Comparison of ENCODE assay signal across 36 cellular contexts in genomic region chr20:49171928-49172327, GRCh38. TPM values are rescaled to one million over a fixed set of nuclear protein-coding genes. Genes with fewer than 3 reads are reported as not detected.
DNase-seq lines count a peak whose midpoint lies in the region; ATAC-seq, FAIRE-seq and TF ChIP-seq lines count a peak whose summit lies in the region.
"Had no signal": no experiment of that assay in that cellular context is flagged by ENCODE, and none has a peak within 500 bp of the region (broad histone marks: within the 10 kb centered on the region; RNA-seq: fewer than 3 reads in every experiment).

No MANE protein-coding gene starts in this region.

- no peak overlapping the region for H3K27ac ChIP-seq in heart left ventricle
- no peak overlapping the region for H3K27ac ChIP-seq in K562 (ENCODE audit: extremely low read depth, low read depth, low read length)
- H3K27ac ChIP-seq in foreskin keratinocyte, result no peak overlapping the region
- H3K27ac ChIP-seq: BLaER1, breast epithelium, coronary artery, esophagus squamous epithelium, gastrocnemius medialis, KMS-11, left ventricle myocardium inferior, transverse colon had no signal

- no TSS peak for BruUV-seq in K562 (replicated peaks; lab: Mats Ljungman, UMichigan)

- H3K9me3 ChIP-seq in heart left ventricle (no peaks in the 10 kb centered on the region), K562 (replicated peaks; ENCODE audit: control insufficient read depth, insufficient read depth, low read depth, low read length) (no peaks in the 10 kb centered on the region)
- H3K9me3 ChIP-seq: BLaER1, breast epithelium, esophagus squamous epithelium, gastrocnemius medialis, left ventricle myocardium inferior, transverse colon had no signal

- H3K36me3 ChIP-seq in heart left ventricle (peaks cover 0 to 37% (median 7%) of the 10 kb centered on the region in 9 donors), K562 (ENCODE audit: control insufficient read depth, insufficient read depth, low read length) (peaks cover 46% of the 10 kb centered on the region)
- H3K36me3 ChIP-seq: breast epithelium, gastrocnemius medialis, left ventricle myocardium inferior, transverse colon had no signal

- H3K9me3 Mint-ChIP-seq in natural killer cell, result no peaks in the 10 kb centered on the region
- H3K9me3 Mint-ChIP-seq: activated naive CD4-positive, alpha-beta T cell treated with anti-CD3 and anti-CD28 coated beads, Interleukin-2, amount 50 U/mL, for 24 hours; activated T-helper 1 cell treated with anti-CD3 and anti-CD28 coated beads, Interleukin-12 subunit alpha, Interleukin-12 subunit beta, Interleukin-2, Interleukin-4 antibody, amounts not matched to agents 30 ng/mL and 10 ng/mL and 1 ng/mL, durations not matched to agents 14 hours and 24 hours and 36 hours; endodermal cell; naive B cell; stimulated activated naive CD8-positive, alpha-beta T cell treated with anti-CD3 and anti-CD28 coated beads, Interleukin-15, amount 100 ng/mL, for 72 hours; WTC11 had no signal

- peak overlapping the region; percentile 10 to 29 for H3K27ac Mint-ChIP-seq in natural killer cell
- H3K27ac Mint-ChIP-seq: endodermal cell, WTC11 had no signal

- H3K27me3 Mint-ChIP-seq in natural killer cell (ENCODE audit: low read depth in 2 of 2), result no peaks in the 10 kb centered on the region
- H3K27me3 Mint-ChIP-seq: activated naive CD4-positive, alpha-beta T cell treated with anti-CD3 and anti-CD28 coated beads, Interleukin-2, amount 50 U/mL, for 24 hours; naive B cell; stimulated activated naive CD8-positive, alpha-beta T cell treated with anti-CD3 and anti-CD28 coated beads, Interleukin-15, amount 100 ng/mL, for 72 hours had no signal

- H2AFZ ChIP-seq in K562 (ENCODE audit: low read depth, low read length), result no peak overlapping the region

- FAIRE-seq in K562 (lab: Jason Lieb, UNC), result no peak
- no peak for FAIRE-seq in D721Med (lab: Jason Lieb, UNC)
- FAIRE-seq: GM18507 had no signal

- H3K36me3 Mint-ChIP-seq in natural killer cell, result no peaks in the 10 kb centered on the region

- H3K4me2 ChIP-seq in K562 (ENCODE audit: insufficient read depth, low read length), result no peak overlapping the region
- H3K4me2 ChIP-seq: BLaER1, KMS-11 had no signal

- TF ChIP-seq CTCF in heart left ventricle (IDR thresholded peaks at IDR 0.05) (no peak), K562 (IDR thresholded peaks at IDR 0.05 in 2 of 3, conservative IDR thresholded peaks at IDR 0.05 in 1 of 3; ENCODE audit: insufficient read depth in 2 of 3, low read depth in 1 of 3, low read length in 3 of 3) (no peak), natural killer cell (IDR thresholded peaks at IDR 0.05) (no peak), D721Med (IDR thresholded peaks at IDR 0.05; ENCODE audit: insufficient read depth, missing control alignments) (no peak), foreskin keratinocyte (conservative IDR thresholded peaks at IDR 0.05) (no peak)

- H3K4me1 Mint-ChIP-seq in natural killer cell, result peaks cover 23 to 25% of the 10 kb centered on the region in 2 donors
- H3K4me1 Mint-ChIP-seq: endodermal cell had no signal

- in situ Hi-C loops in K562 (cut with MboI), result no loop called here

- CTCF ChIA-PET in K562 (lab: Yijun Ruan, JAX; ENCODE audit: low intra/inter-chr PET ratio), result no interaction called here

- no peaks in the 10 kb centered on the region for H3K9me1 ChIP-seq in K562 (ENCODE audit: control insufficient read depth, insufficient read depth, low read length)

- ATAC-seq in left cardiac atrium (no peak), heart left ventricle (no peak), K562 (no peak), natural killer cell (no peak), foreskin keratinocyte (no peak)
- ATAC-seq: gastrocnemius medialis; Panc1; stimulated activated naive CD8-positive, alpha-beta T cell treated with anti-CD3 and anti-CD28 coated beads, Interleukin-15, amount 100 ng/mL, for 72 hours; WTC11 had no signal

- H3K4me1 ChIP-seq in heart left ventricle (peaks cover 4 to 34% (median 20%) of the 10 kb centered on the region in 12 donors), K562 (replicated peaks in 1 of 2; ENCODE audit: control insufficient read depth in 2 of 2, insufficient read depth in 2 of 2, low read length in 2 of 2) (no peaks in the 10 kb centered on the region), foreskin keratinocyte (no peaks in the 10 kb centered on the region)
- H3K4me1 ChIP-seq: breast epithelium had no signal

- intact Hi-C loops in left cardiac atrium (cut with DNase I), result no loop called here
- intact Hi-C loops in heart left ventricle (cut with DNase I), result no loop called here
- intact Hi-C loops in K562 (cut with micrococcal nuclease), result no loop called here
- intact Hi-C loops in natural killer cell (cut with micrococcal nuclease), result no loop called here

- no peak for TF ChIP-seq RAD21 in K562 (CRISPR knock-in tag; conservative IDR thresholded peaks at IDR 0.05 in 1 of 2, IDR thresholded peaks at IDR 0.05 in 1 of 2)

- H3K27me3 ChIP-seq in heart left ventricle (no peaks in the 10 kb centered on the region), K562 (ENCODE audit: control insufficient read depth in 2 of 2, insufficient read depth in 2 of 2, low read length in 2 of 2) (no peaks in the 10 kb centered on the region), foreskin keratinocyte (no peaks in the 10 kb centered on the region)
- H3K27me3 ChIP-seq: BLaER1, breast epithelium, esophagus squamous epithelium, gastrocnemius medialis, transverse colon had no signal

- H3K4me3 ChIP-seq in heart left ventricle (no peak overlapping the region), K562 (no peak overlapping the region)
- H3K4me3 ChIP-seq: BLaER1, breast epithelium, coronary artery, esophagus squamous epithelium, gastrocnemius medialis, left ventricle myocardium inferior, transverse colon had no signal

- H4K20me1 ChIP-seq in K562 (replicated peaks; ENCODE audit: control insufficient read depth, insufficient read depth, low read length), result 0 out of 2 replicates have a peak, but pooled peaks cover 3% of the 10 kb centered on the region

- DNase-seq in left cardiac atrium (peak; percentile 29), heart left ventricle (no peak), K562 (ENCODE audit: extremely low read depth in 1 of 4, low spot score in 3 of 4) (peak in 1 of 4 experiments; percentile 20), natural killer cell (no peak), D721Med (ENCODE audit: insufficient read length, low spot score) (no peak), NCI-H1694 (lab: John Stamatoyannopoulos, UW) (no peak), foreskin keratinocyte (no peak), DMS153 (lab: John Stamatoyannopoulos, UW) (no peak)
- DNase-seq: ACHN; activated CD4-positive, alpha-beta T cell treated with anti-CD3 and anti-CD28 coated beads, Interleukin-2, amount 50 U/mL, for 1 hour; COR-L47; DND-41; endodermal cell; esophagus squamous epithelium; gastrocnemius medialis; left ventricle myocardium inferior; MM.1S; naive B cell; NCI-H1417; NCI-H2081; NCI-H510A; occipital lobe; SHP77; stimulated activated naive CD8-positive, alpha-beta T cell treated with anti-CD3 and anti-CD28 coated beads, Interleukin-15, amount 100 ng/mL, for 72 hours; SW 1271; T1000; transverse colon had no signal

- no peak overlapping the region for H3K9ac ChIP-seq in K562 (ENCODE audit: insufficient read depth in 1 of 2, low read depth in 2 of 2, low read length in 2 of 2)
- H3K9ac ChIP-seq: BLaER1, KMS-11 had no signal

- no peak overlapping the region for H3K4me3 Mint-ChIP-seq in natural killer cell
- H3K4me3 Mint-ChIP-seq: activated naive CD4-positive, alpha-beta T cell treated with anti-CD3 and anti-CD28 coated beads, Interleukin-2, amount 50 U/mL, for 24 hours; activated T-helper 1 cell treated with anti-CD3 and anti-CD28 coated beads, Interleukin-12 subunit alpha, Interleukin-12 subunit beta, Interleukin-2, Interleukin-4 antibody, amounts not matched to agents 30 ng/mL and 10 ng/mL and 1 ng/mL, durations not matched to agents 14 hours and 24 hours and 36 hours; endodermal cell; naive B cell; stimulated activated naive CD8-positive, alpha-beta T cell treated with anti-CD3 and anti-CD28 coated beads, Interleukin-15, amount 100 ng/mL, for 72 hours; WTC11 had no signal

- no peak for TF ChIP-seq EP300 in K562 (IDR thresholded peaks at IDR 0.05; ENCODE audit: low read length)

- TF ChIP-seq POLR2A in heart left ventricle (IDR thresholded peaks at IDR 0.05) (no peak), K562 (conservative IDR thresholded peaks at IDR 0.05) (no peak)

- POLR2A ChIA-PET in K562 (lab: Yijun Ruan, JAX), result no interaction called here

- peaks cover 82% of the 10 kb centered on the region for H3K79me2 ChIP-seq in K562 (ENCODE audit: control insufficient read depth, insufficient read depth, low read length)

RNA-seq across cellular contexts. Expression of gene STAU1, which starts 16.2 kb away (rescaled TPM):
- 10 to 100 TPM; 48.7 to 61.8 TPM for total RNA-seq in left cardiac atrium
- total RNA-seq in heart left ventricle, result 10 to 100 TPM; 56.7 to 95.4 (median 73.6) TPM
- polyA plus RNA-seq in heart left ventricle, result 10 to 100 TPM; 23.2 to 43.9 TPM
- total RNA-seq in K562 (2011; cell fraction: chromatin; rRNA removed; ENCODE audit: low replicate concordance), result 34.6 and 56.6 TPM in 2 replicates
- total RNA-seq in K562 (2011; cell fraction: nucleolus; rRNA removed), result 20.2 and 22.2 TPM in 2 replicates
- 32.0 and 38.2 TPM in 2 replicates for total RNA-seq in K562 (2011; cell fraction: nucleoplasm; rRNA removed)
- 42.2 and 45.8 TPM in 2 replicates for total RNA-seq in K562 (2014; rRNA removed)
- total RNA-seq in K562 (2014; rRNA removed; fragmentation: Illumina TruSeq; extraction: Trizol), result 47.2 and 47.5 TPM in 2 replicates
- total RNA-seq in K562 (2015; rRNA removed; fragmentation: Illumina TruSeq; extraction: Trizol), result 50.6 and 51.9 TPM in 2 replicates
- total RNA-seq in K562 (2021), result 86.5 and 92.0 TPM in 2 replicates
- polyA plus RNA-seq in K562 (2011; rRNA removed), result 51.2 and 57.0 TPM in 2 replicates
- 32.2 and 44.9 TPM in 2 replicates for polyA plus RNA-seq in K562 (2011; cell fraction: cytosol; rRNA removed)
- 25.1 and 25.6 TPM in 2 replicates for polyA plus RNA-seq in K562 (2011; cell fraction: nucleus; rRNA removed)
- 62.6 and 64.2 TPM in 2 replicates for polyA plus RNA-seq in K562 (2012)
- 90.7 and 106 TPM in 2 replicates for polyA plus RNA-seq in K562 (2014; fragmentation: Illumina TruSeq; extraction: Trizol)
- polyA plus RNA-seq in K562 (2014; fragmentation: Nextera tagmentation; extraction: Ambion mirVana), result 10 to 100 TPM; 18.0 to 18.1 TPM
- polyA plus RNA-seq in K562 (2014; rRNA removed), result 62.2 and 63.4 TPM in 2 replicates
- polyA minus RNA-seq in K562 (2011; rRNA and poly(A)+ RNA removed), result 51.0 and 55.1 TPM in 2 replicates
- polyA minus RNA-seq in K562 (2011; cell fraction: cytosol; rRNA and poly(A)+ RNA removed), result 45.9 and 47.1 TPM in 2 replicates
- 8.6 and 13.9 TPM in 2 replicates for polyA minus RNA-seq in K562 (2011; cell fraction: nucleus; rRNA and poly(A)+ RNA removed)
- total RNA-seq in natural killer cell, result 10 to 100 TPM; 47.3 to 54.9 (median 49.9) TPM
- 72.4 and 73.3 TPM in 2 replicates for total RNA-seq in foreskin keratinocyte
- polyA plus RNA-seq in foreskin keratinocyte, result 36.5 and 40.5 TPM in 2 replicates

RNA-seq across cellular contexts. Expression of gene DDX27, which starts 47.3 kb away (rescaled TPM):
- total RNA-seq in left cardiac atrium, result 10 to 100 TPM; 13.3 to 19.0 TPM
- 10 to 100 TPM; 12.0 to 18.3 (median 13.4) TPM for total RNA-seq in heart left ventricle
- polyA plus RNA-seq in heart left ventricle, result 10 to 100 TPM; 13.9 to 34.2 TPM
- total RNA-seq in K562 (2011; cell fraction: chromatin; rRNA removed; ENCODE audit: low replicate concordance), result 54.3 and 76.9 TPM in 2 replicates
- 35.1 and 46.4 TPM in 2 replicates for total RNA-seq in K562 (2011; cell fraction: nucleolus; rRNA removed)
- total RNA-seq in K562 (2011; cell fraction: nucleoplasm; rRNA removed), result 42.4 and 57.7 TPM in 2 replicates
- total RNA-seq in K562 (2014; rRNA removed), result 58.3 and 63.5 TPM in 2 replicates
- total RNA-seq in K562 (2014; rRNA removed; fragmentation: Illumina TruSeq; extraction: Trizol), result 55.6 and 61.1 TPM in 2 replicates
- total RNA-seq in K562 (2015; rRNA removed; fragmentation: Illumina TruSeq; extraction: Trizol), result 65.3 and 69.6 TPM in 2 replicates
- 50.9 and 57.0 TPM in 2 replicates for total RNA-seq in K562 (2021)
- 32.0 and 33.6 TPM in 2 replicates for polyA plus RNA-seq in K562 (2011; rRNA removed)
- polyA plus RNA-seq in K562 (2011; cell fraction: cytosol; rRNA removed), result 43.5 and 94.1 TPM in 2 replicates
- 41.4 and 57.1 TPM in 2 replicates for polyA plus RNA-seq in K562 (2011; cell fraction: nucleus; rRNA removed)
- polyA plus RNA-seq in K562 (2012), result 38.4 and 44.4 TPM in 2 replicates
- 77.0 and 79.3 TPM in 2 replicates for polyA plus RNA-seq in K562 (2014; fragmentation: Illumina TruSeq; extraction: Trizol)
- 10 to 100 TPM; 17.9 to 45.2 TPM for polyA plus RNA-seq in K562 (2014; fragmentation: Nextera tagmentation; extraction: Ambion mirVana)
- 57.1 and 63.2 TPM in 2 replicates for polyA plus RNA-seq in K562 (2014; rRNA removed)
- 23.1 and 30.6 TPM in 2 replicates for polyA minus RNA-seq in K562 (2011; rRNA and poly(A)+ RNA removed)
- polyA minus RNA-seq in K562 (2011; cell fraction: cytosol; rRNA and poly(A)+ RNA removed), result 23.5 and 33.1 TPM in 2 replicates
- polyA minus RNA-seq in K562 (2011; cell fraction: nucleus; rRNA and poly(A)+ RNA removed), result 19.5 and 22.4 TPM in 2 replicates
- 10 to 100 TPM; 71.5 to 91.3 (median 75.9) TPM for total RNA-seq in natural killer cell
- 47.2 and 51.5 TPM in 2 replicates for total RNA-seq in foreskin keratinocyte
- polyA plus RNA-seq in foreskin keratinocyte, result 32.9 and 38.0 TPM in 2 replicates
